ENCODE assay signal across 14 cellular contexts in genomic region chr2:101112772-101113157, GRCh38. TPM values are rescaled to one million over a fixed set of nuclear protein-coding genes. Genes with fewer than 3 reads are reported as not detected.
DNase-seq lines count a peak whose midpoint lies in the region; ATAC-seq, FAIRE-seq and TF ChIP-seq lines count a peak whose summit lies in the region.
"Had no signal": no experiment of that assay in that cellular context is flagged by ENCODE, and none has a peak within 500 bp of the region (broad histone marks: within the 10 kb centered on the region; RNA-seq: fewer than 3 reads in every experiment).

No MANE protein-coding gene starts in this region.

- H3K4me3 ChIP-seq in IMR-90 (ENCODE audit: insufficient read depth, low read depth, low read length) (no peak overlapping the region), hepatocyte (no peak overlapping the region)

- H2BK15ac ChIP-seq in IMR-90 (ENCODE audit: low read depth, low read length): no peak overlapping the region

- no peak overlapping the region for H3K18ac ChIP-seq in IMR-90 (ENCODE audit: low read depth, low read length)

- no peaks in the 10 kb centered on the region for H3K9me3 ChIP-seq in IMR-90 (ENCODE audit: control insufficient read depth, insufficient read depth, low read length)
- no peaks in the 10 kb centered on the region for H3K9me3 ChIP-seq in hepatocyte (ENCODE audit: low read depth)

- H3K36me3 ChIP-seq in IMR-90 (ENCODE audit: control insufficient read depth, insufficient read depth, low read length) (no peaks in the 10 kb centered on the region), hepatocyte (replicated peaks; ENCODE audit: insufficient read depth, low read depth) (no peaks in the 10 kb centered on the region)

- H2AFZ ChIP-seq in IMR-90 (replicated peaks; ENCODE audit: low read length, poor library complexity): no peak overlapping the region
- no peak overlapping the region for H2AFZ ChIP-seq in hepatocyte

- intact Hi-C loops in IMR-90 (cut with micrococcal nuclease): no loop called here

- TF ChIP-seq POLR2A in IMR-90 (IDR thresholded peaks at IDR 0.05; ENCODE audit: low read depth, low read length) (no peak), GM12892 (IDR thresholded peaks at IDR 0.05; ENCODE audit: low read depth, low read length) (no peak)

- H3K23ac ChIP-seq in IMR-90 (ENCODE audit: low read depth, low read length): no peak overlapping the region; the same call in 1 of the 2 replicates

- in situ Hi-C loops in IMR-90 (cut with MboI; ENCODE audit: low sequenced_read_pairs): no loop called here

- peaks cover 0 to 5% of the 10 kb centered on the region in 2 donors for H3K27me3 Mint-ChIP-seq in stimulated activated naive B cell treated with anti-CD40 and anti-IgM and Interleukin-4, amounts not matched to agents 10 μg/mL and 1 μg/mL and 100 μg/mL, for 72 hours
- H3K27me3 Mint-ChIP-seq: IgD-negative memory B cell had no signal

- H2AK9ac ChIP-seq in IMR-90 (replicated peaks; ENCODE audit: low read depth, low read length, poor library complexity): no peak overlapping the region

- H3K27ac Mint-ChIP-seq in stimulated activated naive B cell treated with anti-CD40 and anti-IgM and Interleukin-4, amounts not matched to agents 10 μg/mL and 1 μg/mL and 100 μg/mL, for 72 hours: no peak overlapping the region
- H3K27ac Mint-ChIP-seq: IgD-negative memory B cell had no signal

- H3K56ac ChIP-seq in IMR-90 (ENCODE audit: extremely low read depth, insufficient read depth, low read length): no peak overlapping the region

- H3K14ac ChIP-seq in IMR-90 (replicated peaks; ENCODE audit: low read depth, low read length): peak overlapping the region; percentile 57; the same call in 1 of the 2 replicates

- POLR2A ChIA-PET in IMR-90 (lab: Charles Lee; ENCODE audit: unreplicated experiment): no interaction called here

- no peak overlapping the region for H3K9ac ChIP-seq in IMR-90 (ENCODE audit: low read depth, low read length)

- H3K9me1 ChIP-seq in IMR-90 (ENCODE audit: insufficient read depth, low read length): peaks cover 6% of the 10 kb centered on the region

- H3K79me1 ChIP-seq in IMR-90 (ENCODE audit: low read depth in 1 of 2, low read length in 2 of 2): peaks cover 0 to 58% of the 10 kb centered on the region in 2 experiments; a peak in 3 of 4 replicates

- ATAC-seq in IMR-90 (ENCODE audit: low read depth) (no peak), HG02759 (IDR thresholded peaks at IDR 0.05; ENCODE audit: unreplicated experiment) (no peak)
- peak; percentile 67 to 78 for ATAC-seq in stimulated activated naive B cell treated with anti-CD40 and anti-IgM and Interleukin-4, amounts not matched to agents 10 μg/mL and 1 μg/mL and 100 μg/mL, for 72 hours (replicated peaks)

- H3K27ac ChIP-seq in IMR-90 (ENCODE audit: insufficient read depth, low read length) (no peak overlapping the region), hepatocyte (peak overlapping the region; percentile 75)

- peak overlapping the region in 1 of 2 experiments; percentile 40; a peak in 1 of 4 replicates for H4K8ac ChIP-seq in IMR-90 (ENCODE audit: low read depth in 2 of 2, low read length in 2 of 2)

- H3K9me3 Mint-ChIP-seq in stimulated activated naive B cell treated with anti-CD40 and anti-IgM and Interleukin-4, amounts not matched to agents 10 μg/mL and 1 μg/mL and 100 μg/mL, for 72 hours: no peaks in the 10 kb centered on the region
- H3K9me3 Mint-ChIP-seq: IgD-negative memory B cell had no signal

- TF ChIP-seq RAD21 in IMR-90 (IDR thresholded peaks at IDR 0.05; ENCODE audit: low read length): no peak

- peak overlapping the region; percentile 84 for H2BK20ac ChIP-seq in IMR-90 (ENCODE audit: low read depth, low read length)

- H2BK120ac ChIP-seq in IMR-90 (ENCODE audit: low read depth, low read length): peak overlapping the region; percentile 73

- H4K20me1 ChIP-seq in IMR-90 (ENCODE audit: insufficient read depth, low read length) (no peaks in the 10 kb centered on the region), hepatocyte (ENCODE audit: insufficient read depth, poor library complexity, severe bottlenecking) (no peaks in the 10 kb centered on the region)

- CTCF ChIA-PET in IMR-90 (lab: Yijun Ruan, JAX): no interaction called here

- DNase-seq in IMR-90 (no peak), SIG-M5 (lab: John Stamatoyannopoulos, UW) (peak; percentile 24), hepatocyte (ENCODE audit: low spot score) (no peak), GM12892 (ENCODE audit: insufficient read length) (no peak), amniotic stem cell (lab: John Stamatoyannopoulos, UW) (no peak), HPDE6-E6E7 (ENCODE audit: extremely low spot score) (no peak)
- no peak for DNase-seq in stimulated activated naive B cell treated with anti-CD40 and anti-IgM and Interleukin-4, amounts not matched to agents 10 μg/mL and 1 μg/mL and 100 μg/mL, for 72 hours
- DNase-seq: activated effector memory CD4-positive, alpha-beta T cell treated with Interleukin-2 at 50 U/mL for 16 hours; cortex of kidney; EL; NCI-H69 had no signal

- no peak overlapping the region for H2BK5ac ChIP-seq in IMR-90 (ENCODE audit: low read depth, low read length, poor library complexity, severe bottlenecking)

- H3K9me2 ChIP-seq in hepatocyte (replicated peaks; ENCODE audit: insufficient read depth): no peaks in the 10 kb centered on the region

- H3K79me2 ChIP-seq in hepatocyte: peaks cover 68% of the 10 kb centered on the region

- peak overlapping the region; percentile 40; the same call in 1 of the 2 replicates for H3K4ac ChIP-seq in IMR-90 (ENCODE audit: low read depth, low read length)

- no peak overlapping the region for H3K4me3 Mint-ChIP-seq in stimulated activated naive B cell treated with anti-CD40 and anti-IgM and Interleukin-4, amounts not matched to agents 10 μg/mL and 1 μg/mL and 100 μg/mL, for 72 hours
- H3K4me3 Mint-ChIP-seq: IgD-negative memory B cell had no signal

- peak overlapping the region; percentile 74; the same call in 1 of the 2 replicates for H2AK5ac ChIP-seq in IMR-90 (ENCODE audit: low read depth, low read length)

- TF ChIP-seq CTCF in IMR-90 (conservative IDR thresholded peaks at IDR 0.05; ENCODE audit: low read depth, low read length): no peak
- TF ChIP-seq CTCF in hepatocyte (IDR thresholded peaks at IDR 0.05; ENCODE audit: poor library complexity): no peak

- H4K91ac ChIP-seq in IMR-90 (ENCODE audit: insufficient read depth, low read depth, low read length): no peak overlapping the region; the same call in 1 of the 2 replicates

- whole genome bisulfite sequencing in IMR-90 (ENCODE audit: extremely low coverage in 2 of 2, insufficient read length in 1 of 2), 2 experiments: 73% methylated on average over 5 of the region's 6 CpGs; no CpG with 5 or more reads in 1 of the 2 experiments
- 60% methylated on average over 6 of the region's 6 CpGs for WGBS in hepatocyte (ENCODE audit: low lambda C conversion rate, missing lambda C conversion rate)

- FAIRE-seq in GM12892 (lab: Jason Lieb, UNC): no peak
- FAIRE-seq: TTC549 had no signal

- H3K27me3 ChIP-seq in IMR-90 (ENCODE audit: control insufficient read depth, insufficient read depth, low read length) (no peaks in the 10 kb centered on the region; the same call in 1 of the 2 replicates), hepatocyte (no peaks in the 10 kb centered on the region)

- H4K5ac ChIP-seq in IMR-90 (ENCODE audit: low read depth, low read length): no peak overlapping the region

- peaks cover 9 to 32% of the 10 kb centered on the region in 2 donors for H3K4me1 Mint-ChIP-seq in stimulated activated naive B cell treated with anti-CD40 and anti-IgM and Interleukin-4, amounts not matched to agents 10 μg/mL and 1 μg/mL and 100 μg/mL, for 72 hours

- dilution Hi-C loops in IMR-90 (cut with HindIII; ENCODE audit: low sequenced_read_pairs, unreplicated experiment): no loop called here

- peaks cover 7% of the 10 kb centered on the region for H3K4me1 ChIP-seq in IMR-90 (ENCODE audit: control insufficient read depth, insufficient read depth, low read length)
- peaks cover 33% of the 10 kb centered on the region for H3K4me1 ChIP-seq in hepatocyte (ENCODE audit: insufficient read depth)

- no TSS peak for BruUV-seq in IMR-90 (replicated peaks; lab: Mats Ljungman, UMichigan)

- H3K4me2 ChIP-seq in IMR-90 (ENCODE audit: low read depth, low read length) (no peak overlapping the region), hepatocyte (peak overlapping the region; percentile 68)

- H3K36me3 Mint-ChIP-seq in stimulated activated naive B cell treated with anti-CD40 and anti-IgM and Interleukin-4, amounts not matched to agents 10 μg/mL and 1 μg/mL and 100 μg/mL, for 72 hours: no peaks in the 10 kb centered on the region
- H3K36me3 Mint-ChIP-seq: IgD-negative memory B cell had no signal

TF ChIP-seq in IMR-90, 13 proteins besides CTCF, POLR2A, EP300 and RAD21:
- TF ChIP-seq, protein P1, sequence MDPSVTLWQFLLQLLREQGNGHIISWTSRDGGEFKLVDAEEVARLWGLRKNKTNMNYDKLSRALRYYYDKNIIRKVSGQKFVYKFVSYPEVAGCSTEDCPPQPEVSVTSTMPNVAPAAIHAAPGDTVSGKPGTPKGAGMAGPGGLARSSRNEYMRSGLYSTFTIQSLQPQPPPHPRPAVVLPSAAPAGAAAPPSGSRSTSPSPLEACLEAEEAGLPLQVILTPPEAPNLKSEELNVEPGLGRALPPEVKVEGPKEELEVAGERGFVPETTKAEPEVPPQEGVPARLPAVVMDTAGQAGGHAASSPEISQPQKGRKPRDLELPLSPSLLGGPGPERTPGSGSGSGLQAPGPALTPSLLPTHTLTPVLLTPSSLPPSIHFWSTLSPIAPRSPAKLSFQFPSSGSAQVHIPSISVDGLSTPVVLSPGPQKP (IDR thresholded peaks at IDR 0.05; ENCODE audit: borderline replicate concordance, low read depth, low read length): no peak
- TF ChIP-seq, protein P2, sequence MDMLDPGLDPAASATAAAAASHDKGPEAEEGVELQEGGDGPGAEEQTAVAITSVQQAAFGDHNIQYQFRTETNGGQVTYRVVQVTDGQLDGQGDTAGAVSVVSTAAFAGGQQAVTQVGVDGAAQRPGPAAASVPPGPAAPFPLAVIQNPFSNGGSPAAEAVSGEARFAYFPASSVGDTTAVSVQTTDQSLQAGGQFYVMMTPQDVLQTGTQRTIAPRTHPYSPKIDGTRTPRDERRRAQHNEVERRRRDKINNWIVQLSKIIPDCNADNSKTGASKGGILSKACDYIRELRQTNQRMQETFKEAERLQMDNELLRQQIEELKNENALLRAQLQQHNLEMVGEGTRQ (IDR thresholded peaks at IDR 0.05; ENCODE audit: low read depth, low read length): no peak
- TF ChIP-seq MXI1 (IDR thresholded peaks at IDR 0.05; ENCODE audit: borderline replicate concordance, low read depth, low read length): no peak
- no peak for TF ChIP-seq FOS (IDR thresholded peaks at IDR 0.05; ENCODE audit: low read depth, low read length)
TF ChIP-seq in IMR-90: peak in this region for 0.

RNA-seq across cellular contexts. Expression of gene TBC1D8, which starts 38.4 kb away (rescaled TPM):
- total RNA-seq in IMR-90 (2012; rRNA removed) (0.83 and 1.3 TPM in 2 replicates), hepatocyte (15.8 and 18.7 TPM in 2 replicates)
- polyA plus RNA-seq in IMR-90 (2012; rRNA removed) (0.98 and 1.5 TPM in 2 replicates), hepatocyte (10.1 and 17.9 TPM in 2 replicates)
- polyA plus RNA-seq in IMR-90 (2012; cell fraction: cytosol; rRNA removed): 0.22 and 0.66 TPM in 2 replicates
- 4.4 and 6.5 TPM in 2 replicates for polyA plus RNA-seq in IMR-90 (2012; cell fraction: nucleus; rRNA removed; ENCODE audit: low replicate concordance)
- polyA plus RNA-seq in GM12892 (2012; ENCODE audit: missing spikeins): 9.5 TPM

Comparison
In these comparisons a context has a peak if more than half of its experiments do, and no peak if none do; other contexts are left out.
1. ATAC-seq: peak in stimulated activated naive B cell treated with anti-CD40 and anti-IgM and Interleukin-4, amounts not matched to agents 10 μg/mL and 1 μg/mL and 100 μg/mL, for 72 hours (2 of 2); none in IMR-90 (single experiment) and HG02759 (single experiment).